Comparison of ENCODE assay signal across 8 cellular contexts in the genomic region with DNA sequence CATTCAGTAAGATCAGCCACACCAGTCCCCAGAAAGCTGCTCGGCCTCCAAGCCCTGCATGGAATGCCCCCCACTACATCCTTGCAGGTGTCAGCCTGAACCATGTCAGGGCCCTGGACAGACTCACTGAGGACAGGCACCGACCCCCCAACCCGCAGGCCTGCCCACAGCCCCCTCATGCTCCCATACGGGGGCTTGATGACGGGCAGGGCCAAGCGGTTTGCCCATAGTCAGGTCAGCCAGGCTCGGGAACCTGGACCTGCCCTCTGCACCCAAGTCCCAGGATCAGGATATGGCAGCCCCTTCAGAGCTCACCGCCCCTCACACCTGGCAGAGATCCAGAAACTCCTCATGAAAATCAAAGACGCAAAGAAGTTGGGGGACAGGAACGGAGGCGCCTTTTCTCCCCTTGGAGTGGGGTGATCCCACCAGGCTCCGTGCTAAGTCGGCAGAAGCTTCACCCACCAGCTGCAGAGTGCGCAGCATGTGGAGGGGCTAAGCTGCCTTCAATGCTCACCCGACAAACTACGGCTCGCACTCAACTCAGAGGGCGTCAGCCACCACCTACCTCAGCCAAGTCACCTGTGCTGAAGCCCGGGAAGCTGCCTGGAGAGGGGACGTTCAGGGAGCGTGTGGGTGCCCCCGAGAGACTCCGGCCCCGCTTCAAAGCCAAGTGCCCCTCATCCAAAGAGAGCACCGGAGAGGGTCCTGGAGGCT. TPM values are rescaled to one million over a fixed set of nuclear protein-coding genes. Genes with fewer than 3 reads are reported as not detected.
DNase-seq lines count a peak whose midpoint lies in the region; ATAC-seq, FAIRE-seq and TF ChIP-seq lines count a peak whose summit lies in the region.

No MANE protein-coding gene starts in this region.

- H3K36me3 Mint-ChIP-seq in brain (peaks cover 7% of the 10 kb centered on the region), mesothelial cell of epicardium (peaks cover 6% of the 10 kb centered on the region)

- peak overlapping the region; percentile 99 for H3K4me2 ChIP-seq in BLaER1

- FAIRE-seq in RCC 7860 (lab: Jason Lieb, UNC), result no peak

- ATAC-seq in HG03159 (IDR thresholded peaks at IDR 0.05; ENCODE audit: unreplicated experiment) (no peak), GM21360 (IDR thresholded peaks at IDR 0.05; ENCODE audit: unreplicated experiment) (no peak)

- DNase-seq in mesothelial cell of epicardium (ENCODE audit: low spot score in 2 of 2, unreplicated experiment in 2 of 2) (no peak), RCC 7860 (ENCODE audit: low spot score) (no peak)
- no peak for DNase-seq in stimulated activated CD4-positive, alpha-beta T cell treated with anti-CD3 and anti-CD28 coated beads, Interleukin-2, amount 100 ng/mL, for 24 hours

- H3K27ac Mint-ChIP-seq in brain, result no peak overlapping the region
- peak overlapping the region; percentile 59 for H3K27ac Mint-ChIP-seq in mesothelial cell of epicardium

- no peaks in the 10 kb centered on the region for H3K9me3 ChIP-seq in BLaER1
- no peaks in the 10 kb centered on the region for H3K9me3 ChIP-seq in HUES6 (ENCODE audit: control insufficient read depth, insufficient read depth, low read depth, low read length)

- H3K4me1 ChIP-seq in BLaER1 (peaks cover 25% of the 10 kb centered on the region), HUES6 (ENCODE audit: control insufficient read depth, insufficient read depth, low read length) (peaks cover 16% of the 10 kb centered on the region)

- H3K27ac ChIP-seq in BLaER1 (peak overlapping the region; percentile 87), HUES6 (ENCODE audit: low read depth, low read length) (peak overlapping the region; percentile 99; the same call in 1 of the 2 replicates)

- H3K4me1 Mint-ChIP-seq in brain, result peaks cover 16% of the 10 kb centered on the region
- H3K4me1 Mint-ChIP-seq in mesothelial cell of epicardium, result peaks cover 15% of the 10 kb centered on the region

- H3K9ac ChIP-seq in BLaER1 (peak overlapping the region; percentile 86; the same call in 1 of the 2 replicates), HUES6 (ENCODE audit: low read length) (peak overlapping the region; percentile 97)

- peak overlapping the region; percentile 69 to 86 (median 78) for H3K4me3 Mint-ChIP-seq in brain
- H3K4me3 Mint-ChIP-seq in mesothelial cell of epicardium, result peak overlapping the region; percentile 69

- peaks cover 65% of the 10 kb centered on the region for H4K20me1 ChIP-seq in BLaER1

- peak overlapping the region; percentile 73 for H3K4me3 ChIP-seq in BLaER1
- peak overlapping the region; percentile 86 for H3K4me3 ChIP-seq in HUES6 (ENCODE audit: low read depth, low read length)

- H3K36me3 ChIP-seq in BLaER1 (peaks cover 72% of the 10 kb centered on the region), HUES6 (ENCODE audit: control insufficient read depth, insufficient read depth, low read length) (peaks cover 17% of the 10 kb centered on the region)

- TF ChIP-seq CTCF in brain (conservative IDR thresholded peaks at IDR 0.05), result no peak
- TF ChIP-seq CTCF in mesothelial cell of epicardium (IDR thresholded peaks at IDR 0.05; ENCODE audit: unreplicated experiment), result no peak

- H3K27me3 ChIP-seq in BLaER1 (no peaks in the 10 kb centered on the region), HUES6 (ENCODE audit: control insufficient read depth, insufficient read depth, low read length) (no peaks in the 10 kb centered on the region)

- H3K27me3 Mint-ChIP-seq in brain (no peaks in the 10 kb centered on the region), mesothelial cell of epicardium (ENCODE audit: low read depth) (peaks cover 14% of the 10 kb centered on the region)

- H3K9me3 Mint-ChIP-seq in brain, result no peaks in the 10 kb centered on the region
- H3K9me3 Mint-ChIP-seq in mesothelial cell of epicardium, result no peaks in the 10 kb centered on the region

RNA-seq across cellular contexts. Expression of a gene that starts 26.5 kb away (rescaled TPM):
- 82.2 TPM for polyA plus RNA-seq in brain (ENCODE audit: insufficient read depth, low read depth, low replicate concordance)
- total RNA-seq in mesothelial cell of epicardium, result 47.8 to 52.9 TPM (median 48.4 TPM) in 3 replicates

RNA-seq across cellular contexts. Expression of a gene that starts 26.6 kb away (rescaled TPM):
- 81.3 TPM for polyA plus RNA-seq in brain (ENCODE audit: insufficient read depth, low read depth, low replicate concordance)
- total RNA-seq in mesothelial cell of epicardium, result 42.1 to 43.7 TPM (median 42.7 TPM) in 3 replicates

RNA-seq across cellular contexts. Expression of a gene that starts 36.3 kb away (rescaled TPM):
- 13.3 TPM for polyA plus RNA-seq in brain (ENCODE audit: insufficient read depth, low read depth, low replicate concordance)
- total RNA-seq in mesothelial cell of epicardium, result 38.3 to 43.6 TPM (median 40.2 TPM) in 3 replicates

RNA-seq across cellular contexts. Expression of a gene that starts 42.3 kb away (rescaled TPM):
- 21.4 TPM for polyA plus RNA-seq in brain (ENCODE audit: insufficient read depth, low read depth, low replicate concordance)
- 12.9 to 14.6 TPM (median 14.2 TPM) in 3 replicates for total RNA-seq in mesothelial cell of epicardium

RNA-seq across cellular contexts. Expression of a gene that starts 44.8 kb away (rescaled TPM):
- 42.8 TPM for polyA plus RNA-seq in brain (ENCODE audit: insufficient read depth, low read depth, low replicate concordance)
- total RNA-seq in mesothelial cell of epicardium, result 1.3 to 2.4 TPM (median 2.3 TPM) in 3 replicates
